Comparison of ENCODE assay signal across 15 cellular contexts in genomic region chr1:28163496-28164120, GRCh38. TPM values are rescaled to one million over a fixed set of nuclear protein-coding genes. Genes with fewer than 3 reads are reported as not detected.
A peak's percentile ranks its signal among the peaks of the same experiment; 100 is the strongest.
DNase-seq lines count a peak whose midpoint lies in the region; ATAC-seq, FAIRE-seq and TF ChIP-seq lines count a peak whose summit lies in the region.
"Had no signal": no experiment of that assay in that cellular context is flagged by ENCODE, and none has a peak within 500 bp of the region (broad histone marks: within the 10 kb centered on the region; RNA-seq: fewer than 3 reads in every experiment).

No MANE protein-coding gene starts in this region.

- no peak for ATAC-seq in HG03196 (IDR thresholded peaks at IDR 0.05; ENCODE audit: unreplicated experiment)
- ATAC-seq: psoas muscle had no signal

- H3K4me3 ChIP-seq in astrocyte of the spinal cord (ENCODE audit: low read depth, low read length), result no peak overlapping the region
- H3K4me3 ChIP-seq: psoas muscle had no signal

- TF ChIP-seq POLR2A in GM12892 (IDR thresholded peaks at IDR 0.05; ENCODE audit: low read depth, low read length), result no peak

- DNase-seq in GM12892 (ENCODE audit: insufficient read length), result no peak
- DNase-seq in astrocyte of the spinal cord (ENCODE audit: low read depth, low spot score), result peak; percentile 16
- peak; percentile 80 for DNase-seq in inferior parietal cortex (ENCODE audit: extremely low spot score)
- DNase-seq in posterior cingulate gyrus, result peak; percentile 56 to 96 (median 74)
- DNase-seq in activated CD8-positive, alpha-beta memory T cell treated with anti-CD3 and anti-CD28 coated beads for 24 hours, result no peak
- no peak for DNase-seq in NCI-H82 (lab: John Stamatoyannopoulos, UW)
- DNase-seq in NCI-H187 treated with DMSO at 0.1 percent for 48 hours (lab: John Stamatoyannopoulos, UW), result no peak
- DNase-seq: activated naive CD8-positive, alpha-beta T cell treated with anti-CD3 and anti-CD28 coated beads, Interleukin-2, amount 10 ng/mL, durations not matched to agents 7 days and 5 days; AML-193; NCI-H1930; stimulated activated CD4-positive, alpha-beta T cell treated with anti-CD3 and anti-CD28 coated beads, Interleukin-2, amount 100 ng/mL, for 24 hours; WERI-Rb-1 had no signal

- TF ChIP-seq CTCF in astrocyte of the spinal cord (IDR thresholded peaks at IDR 0.05; ENCODE audit: low read depth, low read length), result no peak

- intact Hi-C loops in posterior cingulate gyrus (cut with DNase I), result no loop called here

- FAIRE-seq in GM12892 (lab: Jason Lieb, UNC), result peak; percentile 86
- FAIRE-seq: GM19239 had no signal

- in situ Hi-C loops in astrocyte of the spinal cord (cut with HindIII; ENCODE audit: low sequenced_read_pairs), result no loop called here

RNA-seq across cellular contexts. Expression of gene PTAFR, which starts 12.9 kb away (rescaled TPM):
- polyA plus RNA-seq in GM12892 (2012; ENCODE audit: missing spikeins), result 11.6 TPM

Comparison
In these comparisons a context has a peak if more than half of its experiments do, and no peak if none do; other contexts are left out.
1. DNase-seq: peak in astrocyte of the spinal cord (single experiment), inferior parietal cortex (single experiment) and posterior cingulate gyrus (10 of 10); none in GM12892 (single experiment), activated CD8-positive, alpha-beta memory T cell treated with anti-CD3 and anti-CD28 coated beads for 24 hours (single experiment), NCI-H82 (single experiment) and NCI-H187 treated with DMSO at 0.1 percent for 48 hours (single experiment).